In genomic region chr21:15064576-15065380, GRCh38 we compare ENCODE assay signal across 1 cellular context.
TF ChIP-seq lines count a peak whose summit lies in the region.

Gene NRIP1 (minus strand): TSS chr21:15065000. CDS start chr21:14968192, 96,808 bp downstream.

TF ChIP-seq in HEK293, 187 proteins besides CTCF, POLR2A, EP300 and RAD21 (continued from another document):
- TF ChIP-seq, protein P1, sequence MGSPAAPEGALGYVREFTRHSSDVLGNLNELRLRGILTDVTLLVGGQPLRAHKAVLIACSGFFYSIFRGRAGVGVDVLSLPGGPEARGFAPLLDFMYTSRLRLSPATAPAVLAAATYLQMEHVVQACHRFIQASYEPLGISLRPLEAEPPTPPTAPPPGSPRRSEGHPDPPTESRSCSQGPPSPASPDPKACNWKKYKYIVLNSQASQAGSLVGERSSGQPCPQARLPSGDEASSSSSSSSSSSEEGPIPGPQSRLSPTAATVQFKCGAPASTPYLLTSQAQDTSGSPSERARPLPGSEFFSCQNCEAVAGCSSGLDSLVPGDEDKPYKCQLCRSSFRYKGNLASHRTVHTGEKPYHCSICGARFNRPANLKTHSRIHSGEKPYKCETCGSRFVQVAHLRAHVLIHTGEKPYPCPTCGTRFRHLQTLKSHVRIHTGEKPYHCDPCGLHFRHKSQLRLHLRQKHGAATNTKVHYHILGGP (tag by site-specific recombination; IDR thresholded peaks at IDR 0.05): no peak
- TF ChIP-seq SP3 (tag by site-specific recombination; IDR thresholded peaks at IDR 0.05) (peak; percentile 52), ZFHX2 (tag by site-specific recombination; conservative IDR thresholded peaks at IDR 0.05) (peak; percentile 23), ZNF391 (tag by site-specific recombination; IDR thresholded peaks at IDR 0.05; ENCODE audit: borderline replicate concordance, low read depth) (no peak; the same call in 1 of the 2 replicates), SP7 (tag by site-specific recombination; IDR thresholded peaks at IDR 0.05) (0 out of 2 replicates have a peak, but pooled peaks have one; percentile 23), ZNF350 (tag by site-specific recombination; IDR thresholded peaks at IDR 0.05) (no peak), PBX3 (CRISPR knock-in tag; IDR thresholded peaks at IDR 0.05) (peak; percentile 56; the same call in 1 of the 2 replicates), REST (tag by site-specific recombination; IDR thresholded peaks at IDR 0.05) (peak; percentile 81), KLF10 (tag by site-specific recombination; IDR thresholded peaks at IDR 0.05) (no peak), ZNF548 (tag by site-specific recombination; IDR thresholded peaks at IDR 0.05) (no peak), ZNF335 (tag by site-specific recombination; conservative IDR thresholded peaks at IDR 0.05) (0 out of 2 replicates have a peak, but pooled peaks have one; percentile 28), ZNF311 (tag by site-specific recombination; IDR thresholded peaks at IDR 0.05; ENCODE audit: borderline replicate concordance) (no peak), ZNF585B (tag by site-specific recombination; IDR thresholded peaks at IDR 0.05) (no peak), ZNF184 (tag by site-specific recombination; IDR thresholded peaks at IDR 0.05) (no peak), ZNF76 (tag by site-specific recombination; IDR thresholded peaks at IDR 0.05; ENCODE audit: borderline replicate concordance, low read depth) (no peak), WT1 (tag by site-specific recombination; IDR thresholded peaks at IDR 0.05) (peak; percentile 17; the same call in 1 of the 2 replicates), ZNF701 (tag by site-specific recombination; IDR thresholded peaks at IDR 0.05) (no peak)
- TF ChIP-seq, protein P2, sequence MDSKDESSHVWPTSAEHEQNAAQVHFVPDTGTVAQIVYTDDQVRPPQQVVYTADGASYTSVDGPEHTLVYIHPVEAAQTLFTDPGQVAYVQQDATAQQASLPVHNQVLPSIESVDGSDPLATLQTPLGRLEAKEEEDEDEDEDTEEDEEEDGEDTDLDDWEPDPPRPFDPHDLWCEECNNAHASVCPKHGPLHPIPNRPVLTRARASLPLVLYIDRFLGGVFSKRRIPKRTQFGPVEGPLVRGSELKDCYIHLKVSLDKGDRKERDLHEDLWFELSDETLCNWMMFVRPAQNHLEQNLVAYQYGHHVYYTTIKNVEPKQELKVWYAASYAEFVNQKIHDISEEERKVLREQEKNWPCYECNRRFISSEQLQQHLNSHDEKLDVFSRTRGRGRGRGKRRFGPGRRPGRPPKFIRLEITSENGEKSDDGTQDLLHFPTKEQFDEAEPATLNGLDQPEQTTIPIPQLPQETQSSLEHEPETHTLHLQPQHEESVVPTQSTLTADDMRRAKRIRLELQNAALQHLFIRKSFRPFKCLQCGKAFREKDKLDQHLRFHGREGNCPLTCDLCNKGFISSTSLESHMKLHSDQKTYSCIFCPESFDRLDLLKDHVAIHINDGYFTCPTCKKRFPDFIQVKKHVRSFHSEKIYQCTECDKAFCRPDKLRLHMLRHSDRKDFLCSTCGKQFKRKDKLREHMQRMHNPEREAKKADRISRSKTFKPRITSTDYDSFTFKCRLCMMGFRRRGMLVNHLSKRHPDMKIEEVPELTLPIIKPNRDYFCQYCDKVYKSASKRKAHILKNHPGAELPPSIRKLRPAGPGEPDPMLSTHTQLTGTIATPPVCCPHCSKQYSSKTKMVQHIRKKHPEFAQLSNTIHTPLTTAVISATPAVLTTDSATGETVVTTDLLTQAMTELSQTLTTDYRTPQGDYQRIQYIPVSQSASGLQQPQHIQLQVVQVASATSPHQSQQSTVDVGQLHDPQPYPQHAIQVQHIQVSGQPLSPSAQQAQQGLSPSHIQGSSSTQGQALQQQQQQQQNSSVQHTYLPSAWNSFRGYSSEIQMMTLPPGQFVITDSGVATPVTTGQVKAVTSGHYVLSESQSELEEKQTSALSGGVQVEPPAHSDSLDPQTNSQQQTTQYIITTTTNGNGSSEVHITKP (tag by site-specific recombination; IDR thresholded peaks at IDR 0.05): peak; percentile 69
- TF ChIP-seq, protein P3, sequence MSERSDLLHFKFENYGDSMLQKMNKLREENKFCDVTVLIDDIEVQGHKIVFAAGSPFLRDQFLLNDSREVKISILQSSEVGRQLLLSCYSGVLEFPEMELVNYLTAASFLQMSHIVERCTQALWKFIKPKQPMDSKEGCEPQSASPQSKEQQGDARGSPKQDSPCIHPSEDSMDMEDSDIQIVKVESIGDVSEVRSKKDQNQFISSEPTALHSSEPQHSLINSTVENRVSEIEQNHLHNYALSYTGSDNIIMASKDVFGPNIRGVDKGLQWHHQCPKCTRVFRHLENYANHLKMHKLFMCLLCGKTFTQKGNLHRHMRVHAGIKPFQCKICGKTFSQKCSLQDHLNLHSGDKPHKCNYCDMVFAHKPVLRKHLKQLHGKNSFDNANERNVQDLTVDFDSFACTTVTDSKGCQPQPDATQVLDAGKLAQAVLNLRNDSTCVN (tag by site-specific recombination; optimal IDR thresholded peaks at IDR 0.05): peak; percentile 59
